ENCODE assay signal across 34 cellular contexts in the genomic region with DNA sequence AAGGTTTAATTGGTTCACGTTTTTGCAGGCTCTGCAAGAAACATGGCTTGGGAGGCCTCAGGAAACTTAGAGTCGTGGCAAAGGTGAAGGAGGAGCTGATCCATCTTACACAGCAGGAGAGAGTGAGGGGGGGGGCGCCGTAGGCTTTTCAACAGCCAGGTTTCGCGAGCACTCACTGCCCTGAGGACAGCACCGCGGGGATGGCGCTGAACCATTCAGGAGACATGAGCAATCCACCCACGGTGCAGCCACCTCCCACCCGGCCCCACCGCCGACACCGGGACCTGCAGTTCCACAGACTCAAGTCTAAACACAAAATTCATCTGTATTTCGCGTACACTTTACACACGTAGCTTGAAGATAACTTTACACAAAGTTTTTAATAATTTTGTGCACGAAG.
DNase-seq lines count a peak whose midpoint lies in the region; ATAC-seq, FAIRE-seq and TF ChIP-seq lines count a peak whose summit lies in the region.
"Had no signal": no experiment of that assay in that cellular context is flagged by ENCODE, and none has a peak within 500 bp of the region (broad histone marks: within the 10 kb centered on the region; RNA-seq: fewer than 3 reads in every experiment).

No MANE protein-coding gene starts in this region.

- TF ChIP-seq POLR2A in GM12878 (IDR thresholded peaks at IDR 0.05; ENCODE audit: low read depth, low read length): no peak

- H2BK12ac ChIP-seq in H9 (ENCODE audit: insufficient read length, low read depth, low read length): no peak overlapping the region

- H3K4me2 ChIP-seq in GM12878 (ENCODE audit: control insufficient read depth, insufficient read depth) (no peak overlapping the region), H9 (ENCODE audit: insufficient read depth, insufficient read length, low read length) (no peak overlapping the region)
- H3K4me2 ChIP-seq: KMS-11 had no signal

- no peak overlapping the region for H3K14ac ChIP-seq in H9 (ENCODE audit: insufficient read depth, low read length)

- H2AFZ ChIP-seq in GM12878 (ENCODE audit: control insufficient read depth, low read depth, low read length) (no peak overlapping the region), H9 (ENCODE audit: low read length) (no peak overlapping the region)

- H4K5ac ChIP-seq in H9 (ENCODE audit: insufficient read length, low read depth, low read length): no peak overlapping the region

- H3K4ac ChIP-seq in H9 (ENCODE audit: low read depth, low read length): no peak overlapping the region

- no peak overlapping the region for H2BK120ac ChIP-seq in H9 (ENCODE audit: low read depth, low read length, poor library complexity, severe bottlenecking)

- POLR2A ChIA-PET in GM12878 (lab: Charles Lee): no interaction called here

- TF ChIP-seq CTCF in GM12878 (IDR thresholded peaks at IDR 0.05 in 2 of 3, conservative IDR thresholded peaks at IDR 0.05 in 1 of 3; ENCODE audit: control insufficient read depth in 2 of 3, extremely low read depth in 1 of 3, insufficient read depth in 1 of 3, low read depth in 3 of 3, low read length in 3 of 3) (no peak), progenitor cell of endocrine pancreas (IDR thresholded peaks at IDR 0.05; ENCODE audit: unreplicated experiment) (no peak), H9 (conservative IDR thresholded peaks at IDR 0.05) (no peak)

- H2BK15ac ChIP-seq in H9 (ENCODE audit: low read depth, low read length): no peak overlapping the region

- H2BK20ac ChIP-seq in H9 (ENCODE audit: low read depth, low read length, poor library complexity, severe bottlenecking): no peak overlapping the region

- peaks cover 13% of the 10 kb centered on the region for H3K4me1 Mint-ChIP-seq in progenitor cell of endocrine pancreas (ENCODE audit: low read depth)
- peaks cover 0 to 12% of the 10 kb centered on the region in 2 experiments; a peak in 2 of 4 replicates for H3K4me1 Mint-ChIP-seq in H9
- H3K4me1 Mint-ChIP-seq: activated naive CD8-positive, alpha-beta T cell treated with anti-CD3 and anti-CD28 coated beads for 36 hours had no signal

- no peak overlapping the region for H4K8ac ChIP-seq in H9 (replicated peaks; ENCODE audit: insufficient read length, low read depth, low read length)

- no peak overlapping the region for H3K18ac ChIP-seq in H9 (ENCODE audit: insufficient read length, low read depth, low read length)

- H3K9me3 Mint-ChIP-seq in progenitor cell of endocrine pancreas (ENCODE audit: low read depth) (no peaks in the 10 kb centered on the region), H9 (no peaks in the 10 kb centered on the region)
- H3K9me3 Mint-ChIP-seq: activated naive CD8-positive, alpha-beta T cell treated with anti-CD3 and anti-CD28 coated beads for 36 hours; CD8-positive, alpha-beta memory T cell; T-cell had no signal

- no peaks in the 10 kb centered on the region for H3K23me2 ChIP-seq in H9 (ENCODE audit: insufficient read length, low read depth, low read length, poor library complexity, severe bottlenecking)

- H3K4me3 Mint-ChIP-seq in progenitor cell of endocrine pancreas (ENCODE audit: low read depth) (no peak overlapping the region), H9 (no peak overlapping the region)
- H3K4me3 Mint-ChIP-seq: activated CD8-positive, alpha-beta T cell treated with anti-CD3 and anti-CD28 coated beads, Interleukin-2, amount 10 ng/mL, durations not matched to agents 7 days and 5 days; activated naive CD8-positive, alpha-beta T cell treated with anti-CD3 and anti-CD28 coated beads for 36 hours; CD8-positive, alpha-beta memory T cell; T-cell had no signal

- no peak overlapping the region for H2AK5ac ChIP-seq in H9 (ENCODE audit: insufficient read length, low read length)

- H3K4me1 ChIP-seq in GM12878 (ENCODE audit: control insufficient read depth, insufficient read depth, low read length) (no peaks in the 10 kb centered on the region), H9 (ENCODE audit: insufficient read depth, low read length) (no peaks in the 10 kb centered on the region)
- H3K4me1 ChIP-seq: HAP-1 had no signal

- H3K79me1 ChIP-seq in H9 (ENCODE audit: insufficient read depth, low read depth, low read length, poor library complexity, severe bottlenecking): no peaks in the 10 kb centered on the region

- intact Hi-C loops in GM12878 (cut with micrococcal nuclease; ENCODE audit: unreplicated experiment): no loop called here

- H3K4me3 ChIP-seq in GM12878: no peak overlapping the region
- H3K4me3 ChIP-seq: ascending aorta, esophagus squamous epithelium, HAP-1, prostate gland, SJCRH30, tibial nerve had no signal

- no peaks in the 10 kb centered on the region for H3K27me3 Mint-ChIP-seq in progenitor cell of endocrine pancreas
- no peaks in the 10 kb centered on the region for H3K27me3 Mint-ChIP-seq in H9 (ENCODE audit: low read depth)
- H3K27me3 Mint-ChIP-seq: activated naive CD8-positive, alpha-beta T cell treated with anti-CD3 and anti-CD28 coated beads for 36 hours; T-cell had no signal

- DNase-seq in activated CD4-positive, alpha-beta T cell treated with anti-CD3 and anti-CD28 coated beads for 48 hours: peak; percentile 11
- no peak for DNase-seq in activated CD4-positive, alpha-beta T cell treated with anti-CD3 and anti-CD28 coated beads, Interleukin-2, amount 50 U/mL, for 48 hours
- DNase-seq in NAMALWA (ENCODE audit: low spot score) (peak; percentile 26), GM12878 (ENCODE audit: low read depth, low spot score) (no peak), progenitor cell of endocrine pancreas (ENCODE audit: low spot score, unreplicated experiment) (no peak), HuH-7 (ENCODE audit: low spot score) (no peak), H9 (no peak), NCI-H510A (lab: John Stamatoyannopoulos, UW) (no peak)
- DNase-seq: activated CD4-positive, alpha-beta T cell treated with anti-CD3 and anti-CD28 coated beads for 1 hour; activated CD8-positive, alpha-beta T cell treated with anti-CD3 and anti-CD28 coated beads, Interleukin-2, amount 10 ng/mL, durations not matched to agents 7 days and 5 days; activated effector memory CD4-positive, alpha-beta T cell treated with anti-CD3 and anti-CD28 coated beads, Interleukin-2, amount 50 U/mL, for 16 hours; activated naive CD8-positive, alpha-beta T cell treated with anti-CD3 and anti-CD28 coated beads for 36 hours; BE2C; caudate nucleus; CD8-positive, alpha-beta memory T cell; cortex of kidney; DMS 273 treated with DMSO at 0.1 percent for 48 hours; esophagus squamous epithelium; foreskin melanocyte; mesenchymal stem cell; MV-4-11; NCI-H2171 treated with DMSO at 0.1 percent for 48 hours; NCI-H524; SJCRH30; T-cell had no signal

- peak overlapping the region; percentile 25 for H3K27ac Mint-ChIP-seq in progenitor cell of endocrine pancreas
- peak overlapping the region in 1 of 3 experiments; percentile 81; a peak in 1 of 7 replicates for H3K27ac Mint-ChIP-seq in H9
- H3K27ac Mint-ChIP-seq: activated CD8-positive, alpha-beta T cell treated with anti-CD3 and anti-CD28 coated beads, Interleukin-2, amount 10 ng/mL, durations not matched to agents 7 days and 5 days; activated naive CD8-positive, alpha-beta T cell treated with anti-CD3 and anti-CD28 coated beads for 36 hours; T-cell had no signal

- H4K20me1 ChIP-seq in GM12878 (ENCODE audit: control insufficient read depth, insufficient read depth) (no peaks in the 10 kb centered on the region; the same call in 1 of the 2 replicates), H9 (ENCODE audit: control insufficient read depth, insufficient read depth, insufficient read length) (no peaks in the 10 kb centered on the region)

- in situ Hi-C loops in GM12878 (cut with MboI): no loop called here

- H4K91ac ChIP-seq in H9 (ENCODE audit: insufficient read length, low read depth, low read length): no peak overlapping the region

- CTCF ChIA-PET in GM12878 (lab: Yijun Ruan, JAX): no interaction called here

- H3K36me3 ChIP-seq in GM12878 (ENCODE audit: control insufficient read depth in 2 of 2, insufficient read depth in 2 of 2, low read length in 1 of 2): peaks cover 20 to 22% of the 10 kb centered on the region in 2 experiments

- no peak for TF ChIP-seq EP300 in GM12878 (IDR thresholded peaks at IDR 0.05; ENCODE audit: borderline replicate concordance in 1 of 2, control insufficient read depth in 1 of 2, low read depth in 2 of 2, low read length in 2 of 2)

- H3K79me2 ChIP-seq in GM12878 (ENCODE audit: control insufficient read depth, insufficient read depth, low read length): no peaks in the 10 kb centered on the region
- H3K79me2 ChIP-seq in H9 (ENCODE audit: insufficient read depth, low read length): no peaks in the 10 kb centered on the region

- RAD21 ChIA-PET in GM12878 (lab: Charles Lee; ENCODE audit: unreplicated experiment): no interaction called here

- no peak for TF ChIP-seq RAD21 in GM12878 (IDR thresholded peaks at IDR 0.05; ENCODE audit: insufficient read depth, low read depth, low read length)

- no peak for ATAC-seq in GM12878
- ATAC-seq: activated CD8-positive, alpha-beta T cell treated with anti-CD3 and anti-CD28 coated beads, Interleukin-2, amount 10 ng/mL, durations not matched to agents 7 days and 5 days; left lobe of liver; T-cell had no signal

- H3K9me3 ChIP-seq in GM12878 (replicated peaks; ENCODE audit: control insufficient read depth, insufficient read depth, low read length): no peaks in the 10 kb centered on the region
- no peaks in the 10 kb centered on the region for H3K9me3 ChIP-seq in H9 (ENCODE audit: control insufficient read depth, low read depth, low read length)
- H3K9me3 ChIP-seq: ascending aorta, BE2C, esophagus squamous epithelium, HAP-1, neutrophil, prostate gland, SJCRH30, tibial nerve had no signal

- H3K27ac ChIP-seq in GM12878 (ENCODE audit: control insufficient read depth, insufficient read depth) (no peak overlapping the region), H9 (ENCODE audit: insufficient read length, low read depth, low read length) (no peak overlapping the region)
- H3K27ac ChIP-seq: ascending aorta, esophagus squamous epithelium, KMS-11, prostate gland, SJCRH30, tibial nerve had no signal

- no peak overlapping the region for H2BK5ac ChIP-seq in H9 (ENCODE audit: insufficient read length, low read length)

- H3T11ph ChIP-seq in H9 (ENCODE audit: low read length): no peak overlapping the region

- SMC1A ChIA-PET in GM12878 (lab: Charles Lee; ENCODE audit: uncharacterized antibody, unreplicated experiment): no interaction called here

- H3K56ac ChIP-seq in H9 (ENCODE audit: insufficient read length, low read depth, low read length): no peak overlapping the region

- H3K9ac ChIP-seq in GM12878 (ENCODE audit: control insufficient read depth, insufficient read depth, low read length) (no peak overlapping the region), H9 (ENCODE audit: extremely low read depth, insufficient read length, low read length) (no peak overlapping the region)
- H3K9ac ChIP-seq: KMS-11 had no signal

- FAIRE-seq in GM12878 (lab: Jason Lieb, UNC): no peak
- FAIRE-seq: HTR-8/SVneo, RCC 7860 had no signal

- H3K36me3 Mint-ChIP-seq in progenitor cell of endocrine pancreas (ENCODE audit: insufficient read depth) (peaks cover 12% of the 10 kb centered on the region), H9 (ENCODE audit: insufficient read depth in 1 of 3, low read depth in 3 of 3) (peaks cover 5 to 33% (median 26%) of the 10 kb centered on the region in 3 experiments; a peak in 6 of 7 replicates)
- H3K36me3 Mint-ChIP-seq: activated naive CD8-positive, alpha-beta T cell treated with anti-CD3 and anti-CD28 coated beads for 36 hours had no signal

- TSS peak; percentile 57 for BruUV-seq in GM12878 (replicated peaks; lab: Mats Ljungman, UMichigan)

- no peak overlapping the region for H3K23ac ChIP-seq in H9 (ENCODE audit: insufficient read length, low read depth, low read length)

- 87% methylated on average over 18 of the region's 18 CpGs for WGBS in GM12878 (ENCODE audit: insufficient coverage, insufficient replicate concordance, low lambda C conversion rate, missing lambda C conversion rate)
- WGBS in H9 (ENCODE audit: extremely low coverage, insufficient read length, low lambda C conversion rate): no CpG with 5 or more reads among the region's 18 CpGs

- no peaks in the 10 kb centered on the region for H3K27me3 ChIP-seq in GM12878 (replicated peaks in 1 of 2; ENCODE audit: control insufficient read depth in 2 of 2, insufficient read depth in 2 of 2, low read length in 1 of 2)
- H3K27me3 ChIP-seq in H9 (ENCODE audit: insufficient read depth, low read length): no peaks in the 10 kb centered on the region
- H3K27me3 ChIP-seq: ascending aorta, BE2C, esophagus squamous epithelium, neutrophil, SJCRH30, tibial nerve had no signal

Comparison
In these comparisons a context has a peak if more than half of its experiments do, and no peak if none do; other contexts are left out.
1. DNase-seq: peak in activated CD4-positive, alpha-beta T cell treated with anti-CD3 and anti-CD28 coated beads for 48 hours (single experiment) and NAMALWA (single experiment); none in activated CD4-positive, alpha-beta T cell treated with anti-CD3 and anti-CD28 coated beads, Interleukin-2, amount 50 U/mL, for 48 hours (0 of 2), GM12878 (single experiment), progenitor cell of endocrine pancreas (single experiment), HuH-7 (single experiment), H9 (single experiment) and NCI-H510A (single experiment).